Comparison of ENCODE assay signal across 10 cellular contexts in the genomic region with DNA sequence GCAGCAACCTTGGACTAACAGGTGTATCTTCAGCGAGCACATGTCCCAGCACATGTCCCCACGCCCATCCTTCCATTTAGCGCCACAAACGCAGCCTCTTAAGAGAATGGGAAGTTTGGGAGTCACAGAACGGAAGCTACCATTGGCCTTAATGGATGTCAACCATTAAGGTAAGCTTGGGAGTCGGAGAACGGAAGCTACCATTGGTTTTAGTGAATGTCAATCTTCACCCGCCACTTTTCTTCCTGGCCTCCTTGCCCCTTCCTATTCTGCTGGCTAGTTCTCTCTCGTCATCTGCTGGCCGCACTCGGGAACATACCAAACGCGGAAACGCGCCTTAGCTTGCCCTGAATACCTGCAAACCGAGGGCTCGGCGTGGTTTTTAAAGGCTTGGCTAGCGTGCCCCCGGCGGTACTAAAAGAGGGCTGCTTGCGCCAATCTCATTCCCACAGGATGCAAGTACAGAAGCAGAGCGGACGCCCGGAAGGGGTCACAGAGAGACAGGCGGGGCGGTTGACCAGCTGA. TPM values are rescaled to one million over a fixed set of nuclear protein-coding genes. Genes with fewer than 3 reads are reported as not detected.
DNase-seq lines count a peak whose midpoint lies in the region; ATAC-seq, FAIRE-seq and TF ChIP-seq lines count a peak whose summit lies in the region.
"Had no signal": no experiment of that assay in that cellular context is flagged by ENCODE, and none has a peak within 500 bp of the region (broad histone marks: within the 10 kb centered on the region; RNA-seq: fewer than 3 reads in every experiment).

No MANE protein-coding gene starts in this region.

- no peak overlapping the region for H3K23ac ChIP-seq in mesenchymal stem cell (ENCODE audit: low read length in 2 of 2)

- TF ChIP-seq CTCF in NB4 (IDR thresholded peaks at IDR 0.05; ENCODE audit: low read depth, low read length): no peak
- TF ChIP-seq CTCF in epithelial cell of proximal tubule (conservative IDR thresholded peaks at IDR 0.05; ENCODE audit: low read depth, low read length): peak; percentile 73
- no peak for TF ChIP-seq CTCF in vagina (IDR thresholded peaks at IDR 0.05)

- H2BK15ac ChIP-seq in mesenchymal stem cell (ENCODE audit: low read depth, poor library complexity, severe bottlenecking): no peak overlapping the region

- TF ChIP-seq POLR2A in NB4 (IDR thresholded peaks at IDR 0.05; ENCODE audit: extremely low read depth, insufficient read length) (no peak), vagina (IDR thresholded peaks at IDR 0.05) (no peak)

- no peak for FAIRE-seq in frontal cortex (lab: Jason Lieb, UNC)

- no peak overlapping the region for H2AFZ ChIP-seq in ACC112 (ENCODE audit: low read length, unreplicated experiment)
- no peak overlapping the region for H2AFZ ChIP-seq in mesenchymal stem cell (ENCODE audit: low read depth, low read length)

- peak overlapping the region; percentile 44 for H3K4me2 ChIP-seq in mesenchymal stem cell (ENCODE audit: low read length, poor library complexity, severe bottlenecking)

- H2BK5ac ChIP-seq in mesenchymal stem cell (ENCODE audit: low read depth, low read length, poor library complexity, severe bottlenecking): no peak overlapping the region

- H2BK120ac ChIP-seq in mesenchymal stem cell (ENCODE audit: low read depth, low read length): no peak overlapping the region

- no peak overlapping the region for H3K14ac ChIP-seq in mesenchymal stem cell (ENCODE audit: low read length in 2 of 2)

- WGBS in mesenchymal stem cell: 6% methylated on average over 26 of the region's 27 CpGs

- H4K91ac ChIP-seq in mesenchymal stem cell (ENCODE audit: low read length): no peak overlapping the region

- intact Hi-C loops in vagina (cut with DNase I): no loop called here

- H3K27ac ChIP-seq in ACC112 (ENCODE audit: low read depth, low read length) (no peak overlapping the region), mesenchymal stem cell (ENCODE audit: low read length, poor library complexity, severe bottlenecking) (no peak overlapping the region), vagina (no peak overlapping the region)

- H3K4me1 ChIP-seq in ACC112 (ENCODE audit: control insufficient read depth, insufficient read depth, low read length, unreplicated experiment): no peaks in the 10 kb centered on the region
- peaks cover 3% of the 10 kb centered on the region for H3K4me1 ChIP-seq in mesenchymal stem cell (ENCODE audit: control insufficient read depth, insufficient read depth, low read depth, low read length)
- H3K4me1 ChIP-seq in vagina: no peaks in the 10 kb centered on the region

- ATAC-seq in HG02759 (IDR thresholded peaks at IDR 0.05; ENCODE audit: unreplicated experiment): no peak

- no peak overlapping the region for H3K4ac ChIP-seq in mesenchymal stem cell (ENCODE audit: low read depth in 1 of 2, low read length in 2 of 2)

- H3K18ac ChIP-seq in mesenchymal stem cell (ENCODE audit: low read depth in 1 of 2, low read length in 2 of 2): no peak overlapping the region

- H3K9ac ChIP-seq in mesenchymal stem cell (ENCODE audit: low read length): peak overlapping the region; percentile 34

- no peaks in the 10 kb centered on the region for H3K79me2 ChIP-seq in ACC112 (ENCODE audit: control insufficient read depth, insufficient read depth, low read length, unreplicated experiment)

- no peak overlapping the region for H2BK12ac ChIP-seq in mesenchymal stem cell (ENCODE audit: low read length in 2 of 2)

- H3K9me3 ChIP-seq in mesenchymal stem cell (ENCODE audit: control insufficient read depth, low read length) (no peaks in the 10 kb centered on the region), vagina (no peaks in the 10 kb centered on the region)

- H2AK5ac ChIP-seq in mesenchymal stem cell (ENCODE audit: low read length, severe bottlenecking): no peak overlapping the region

- no peaks in the 10 kb centered on the region for H3K79me1 ChIP-seq in mesenchymal stem cell (replicated peaks; ENCODE audit: low read length, poor library complexity, severe bottlenecking)

- DNase-seq in NB4 (ENCODE audit: low read depth): peak; percentile 18
- DNase-seq in epithelial cell of proximal tubule (ENCODE audit: low read depth): peak; percentile 76
- DNase-seq in mesenchymal stem cell: peak; percentile 34
- no peak for DNase-seq in vagina (ENCODE audit: extremely low spot score in 2 of 2)
- no peak for DNase-seq in frontal cortex (ENCODE audit: low spot score in 2 of 2)
- no peak for DNase-seq in DMS153 (lab: John Stamatoyannopoulos, UW)
- DNase-seq: hippocampal formation had no signal

- H3K36me3 ChIP-seq in ACC112 (ENCODE audit: insufficient read depth, low read length) (no peaks in the 10 kb centered on the region), mesenchymal stem cell (ENCODE audit: control insufficient read depth in 1 of 2, insufficient read depth in 2 of 2, low read depth in 1 of 2, low read length in 2 of 2) (no peaks in the 10 kb centered on the region), vagina (no peaks in the 10 kb centered on the region)

- no peak overlapping the region for H4K8ac ChIP-seq in mesenchymal stem cell (ENCODE audit: low read length)

- H3K4me3 ChIP-seq in ACC112 (ENCODE audit: low read depth, low read length): peak overlapping the region; percentile 59
- no peak overlapping the region for H3K4me3 ChIP-seq in NB4 (ENCODE audit: low read depth, low read length)
- peak overlapping the region; percentile 54 for H3K4me3 ChIP-seq in epithelial cell of proximal tubule (ENCODE audit: low read depth, low read length)
- H3K4me3 ChIP-seq in mesenchymal stem cell (ENCODE audit: insufficient read depth in 1 of 2, low read depth in 1 of 2, low read length in 2 of 2): peak overlapping the region; percentile 29 to 75
- H3K4me3 ChIP-seq in vagina: no peak overlapping the region

- peaks cover 67% of the 10 kb centered on the region for H3K27me3 ChIP-seq in ACC112 (ENCODE audit: insufficient read depth, low read length)
- H3K27me3 ChIP-seq in mesenchymal stem cell (ENCODE audit: control insufficient read depth in 1 of 2, insufficient read depth in 1 of 2, low read length in 2 of 2): peaks cover 9 to 21% of the 10 kb centered on the region in 2 experiments
- no peaks in the 10 kb centered on the region for H3K27me3 ChIP-seq in vagina

RNA-seq across cellular contexts. Expression of a gene that starts 24.3 kb away (rescaled TPM):
- total RNA-seq in epithelial cell of proximal tubule: 1.7 and 5.0 TPM in 2 replicates
- not detected for polyA plus RNA-seq in mesenchymal stem cell (2013, experiment 1 of 2)
- polyA plus RNA-seq in mesenchymal stem cell (2013, experiment 2 of 2): 0.04 TPM
- not detected for total RNA-seq in vagina
- total RNA-seq in frontal cortex: 0.82 TPM
- total RNA-seq: NCI-H460 had no signal

Comparison
In these comparisons a context has a peak if more than half of its experiments do, and no peak if none do; other contexts are left out.
1. H3K4me3 ChIP-seq: peak in ACC112 (single experiment), epithelial cell of proximal tubule (single experiment) and mesenchymal stem cell (2 of 2); none in NB4 (single experiment) and vagina (0 of 2).
2. DNase-seq: peak in NB4 (single experiment), epithelial cell of proximal tubule (single experiment) and mesenchymal stem cell (single experiment); none in vagina (0 of 2), frontal cortex (0 of 2) and DMS153 (single experiment).